ENCODE assay signal across 4 cellular contexts in the genomic region with DNA sequence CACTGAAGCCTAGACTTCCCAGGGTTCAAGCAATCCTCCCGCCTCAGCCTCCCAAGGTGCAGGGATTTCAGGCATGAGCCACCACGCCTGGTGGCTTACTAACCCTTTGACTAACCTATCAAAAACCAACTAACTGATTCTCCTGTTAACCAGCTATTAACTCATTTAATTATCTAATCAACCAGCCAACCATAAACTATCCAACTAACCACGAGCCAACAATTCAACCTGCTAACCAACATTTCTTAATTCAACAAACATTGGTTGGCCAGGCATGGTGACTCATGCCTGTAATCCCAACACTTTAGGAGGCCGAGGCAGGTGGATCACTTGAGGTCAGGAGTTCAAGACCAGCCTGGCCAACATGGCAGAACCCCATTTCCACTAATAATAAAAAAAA. TPM values are rescaled to one million over a fixed set of nuclear protein-coding genes. Genes with fewer than 3 reads are reported as not detected.
"Had no signal": no experiment of that assay in that cellular context is flagged by ENCODE, and none has a peak within 500 bp of the region (broad histone marks: within the 10 kb centered on the region; RNA-seq: fewer than 3 reads in every experiment).

No MANE protein-coding gene starts in this region.

RNA-seq across cellular contexts. Expression of gene AQP7, which starts 3.3 kb away (rescaled TPM):
- total RNA-seq: MCF 10A, NCI-H460, RPMI7951, SK-MEL-5 had no signal

RNA-seq across cellular contexts. Expression of gene AQP3, which starts 48.3 kb away (rescaled TPM):
- total RNA-seq: SK-MEL-5 had no signal
